In genomic region chr9:129110740-129111142, GRCh38 we compare ENCODE assay signal across 8 cellular contexts. TPM values are rescaled to one million over a fixed set of nuclear protein-coding genes. Genes with fewer than 3 reads are reported as not detected.
DNase-seq lines count a peak whose midpoint lies in the region; ATAC-seq and TF ChIP-seq lines count a peak whose summit lies in the region.

CRAT (minus strand) TSS chr9:129110793; CDS start chr9:129110509, 284 bp downstream.

- no peaks in the 10 kb centered on the region for H3K27me3 ChIP-seq in CD8-positive, alpha-beta T cell (ENCODE audit: insufficient read depth, low read length)

- no peaks in the 10 kb centered on the region for H3K27me3 Mint-ChIP-seq in CD8-positive, alpha-beta T cell (ENCODE audit: low read depth)

- H3K27ac Mint-ChIP-seq in CD8-positive, alpha-beta T cell, result peak within 1 kb of the TSS; percentile 91

- H3K9me3 Mint-ChIP-seq in CD8-positive, alpha-beta T cell, result no peaks in the 10 kb centered on the region

- peak; percentile 88 for ATAC-seq in CD8-positive, alpha-beta T cell
- ATAC-seq in GM19467 (IDR thresholded peaks at IDR 0.05; ENCODE audit: unreplicated experiment), result peak; percentile 49

- H3K36me3 Mint-ChIP-seq in CD8-positive, alpha-beta T cell, result peaks cover 10% of the 10 kb centered on the region

- intact Hi-C loops in CD8-positive, alpha-beta T cell (cut with DNase I, micrococcal nuclease), result loop anchor here (1.0 to 5.0 kb wide), 12 partner anchors 28 to 1393 kb away; partner anchors contain the start of genes DOLPP1 (in 2 of the 2), MIGA2 (in 2 of the 2), SH3GLB2 (in 2 of the 2) and ASB6 (in 1 of the 2)

- no peak for TF ChIP-seq CTCF in CD8-positive, alpha-beta T cell (IDR thresholded peaks at IDR 0.05)

- POLR2A ChIA-PET in CD8-positive, alpha-beta T cell (lab: Charles Lee), result interaction anchor here (1.2 to 1.8 kb wide), 2 partner anchors 29 to 82 kb away, joined by 3 to 5 read pairs; partner anchors contain the start of gene SH3GLB2

- DNase-seq in CD8-positive, alpha-beta T cell, result peak; percentile 91 to 97 (median 96)
- DNase-seq in HS-27A (ENCODE audit: low read depth), result peak; percentile 83
- peak; percentile 72 for DNase-seq in NK-92 (lab: John Stamatoyannopoulos, UW; ENCODE audit: unreplicated experiment)
- peak; percentile 98 for DNase-seq in activated CD8-positive, alpha-beta memory T cell treated with anti-CD3 and anti-CD28 coated beads for 24 hours
- DNase-seq in effector CD4-positive, alpha-beta T cell, result peak; percentile 95
- DNase-seq in lung microvascular endothelial cell (ENCODE audit: low read depth in 2 of 2), result peak; percentile 96 to 97
- DNase-seq in stimulated activated CD4-positive, alpha-beta T cell treated with anti-CD3 and anti-CD28 coated beads, TNF-alpha, amount 100 ng/mL, for 24 hours (ENCODE audit: low read depth in 3 of 3), result peak; percentile 92 to 98 (median 94)

- no peaks in the 10 kb centered on the region for H3K36me3 ChIP-seq in CD8-positive, alpha-beta T cell (ENCODE audit: insufficient read depth, low read length)

- H3K9me3 ChIP-seq in CD8-positive, alpha-beta T cell (ENCODE audit: low read length), result no peaks in the 10 kb centered on the region

- CTCF ChIA-PET in CD8-positive, alpha-beta T cell (lab: Charles Lee), result interaction anchor here (6.1 kb wide), 1 partner anchor 20 kb away, joined by 31 read pairs; no protein-coding TSS in a partner anchor

- peak within 1 kb of the TSS; percentile 93 for H3K4me3 Mint-ChIP-seq in CD8-positive, alpha-beta T cell

- peaks cover 39% of the 10 kb centered on the region for H3K4me1 Mint-ChIP-seq in CD8-positive, alpha-beta T cell (ENCODE audit: low read depth)

- H3K4me3 ChIP-seq in CD8-positive, alpha-beta T cell (ENCODE audit: low read depth, low read length), result peak within 1 kb of the TSS; percentile 85

- peaks cover 21% of the 10 kb centered on the region for H3K4me1 ChIP-seq in CD8-positive, alpha-beta T cell (ENCODE audit: insufficient read depth, low read length)

- peak within 1 kb of the TSS; percentile 79 for H3K27ac ChIP-seq in CD8-positive, alpha-beta T cell (ENCODE audit: low read depth, low read length)

RNA-seq across cellular contexts. Expression of gene CRAT, which starts in this region (rescaled TPM):
- total RNA-seq in CD8-positive, alpha-beta T cell, result 1 to 10 TPM; 5.6 to 6.3 TPM
- total RNA-seq in lung microvascular endothelial cell, result 24.2 and 25.6 TPM in 2 replicates

Comparison
In these comparisons a context has a peak if more than half of its experiments do, and no peak if none do; other contexts are left out.
1. Peak in every context shown above with its lines: DNase-seq, ATAC-seq, H3K4me3 ChIP-seq and H3K27ac ChIP-seq.